10 cellular contexts compared by ENCODE assay signal in genomic region chr20:51128198-51128597, GRCh38.
DNase-seq lines count a peak whose midpoint lies in the region; ATAC-seq and TF ChIP-seq lines count a peak whose summit lies in the region.
"Had no signal": no experiment of that assay in that cellular context is flagged by ENCODE, and none has a peak within 500 bp of the region (broad histone marks: within the 10 kb centered on the region; RNA-seq: fewer than 3 reads in every experiment).

No MANE protein-coding gene starts in this region.

- TF ChIP-seq CTCF in AG09309 (IDR thresholded peaks at IDR 0.05; ENCODE audit: control insufficient read depth, insufficient read depth, low read depth, low read length, missing control alignments) (no peak), fibroblast of the aortic adventitia (IDR thresholded peaks at IDR 0.05; ENCODE audit: insufficient read depth, low read length) (no peak)

- ATAC-seq in GM18907 (IDR thresholded peaks at IDR 0.05; ENCODE audit: unreplicated experiment) (peak; percentile 51), GM18520 (IDR thresholded peaks at IDR 0.05; ENCODE audit: unreplicated experiment) (no peak), GM18870 (IDR thresholded peaks at IDR 0.05; ENCODE audit: unreplicated experiment) (no peak)

- DNase-seq in AG09309 (ENCODE audit: low read depth) (peak; percentile 52), RPMI7951 (ENCODE audit: low read depth) (peak; percentile 83), fibroblast of the aortic adventitia (ENCODE audit: low read depth) (peak; percentile 53), NCI-H2081 (lab: John Stamatoyannopoulos, UW) (no peak), globus pallidus (ENCODE audit: low spot score) (no peak)
- DNase-seq: NCI-H2029, thyroid gland had no signal

- no peak overlapping the region for H3K4me3 ChIP-seq in AG09309 (ENCODE audit: control insufficient read depth, low read depth, low read length)
- H3K4me3 ChIP-seq in fibroblast of the aortic adventitia (ENCODE audit: low read depth, low read length) = no peak overlapping the region
- H3K4me3 ChIP-seq: thyroid gland had no signal

Comparison
In these comparisons a context has a peak if more than half of its experiments do, and no peak if none do; other contexts are left out.
1. DNase-seq: peak in AG09309 (single experiment), RPMI7951 (single experiment) and fibroblast of the aortic adventitia (single experiment); none in NCI-H2081 (0 of 2) and globus pallidus (single experiment).